ENCODE assay signal across 26 cellular contexts in genomic region chr15:98765610-98766009, GRCh38.
"Had no signal": no experiment of that assay in that cellular context is flagged by ENCODE, and none has a peak within 500 bp of the region (broad histone marks: within the 10 kb centered on the region; RNA-seq: fewer than 3 reads in every experiment).

No MANE protein-coding gene starts in this region.

- H3K4me1 ChIP-seq: colonic mucosa had no signal

- H3K4me3 ChIP-seq: ascending aorta, colonic mucosa, dorsolateral prefrontal cortex, esophagus muscularis mucosa, left ventricle myocardium inferior, mucosa of descending colon, testis had no signal

- FAIRE-seq: frontal cortex had no signal

- H3K27ac Mint-ChIP-seq: activated CD4-positive, alpha-beta memory T cell treated with anti-CD3 and anti-CD28 coated beads for 36 hours; activated naive CD4-positive, alpha-beta T cell treated with anti-CD3 and anti-CD28 coated beads, Interleukin-2, amount 10 ng/mL, durations not matched to agents 7 days and 5 days; activated naive CD8-positive, alpha-beta T cell treated with anti-CD3 and anti-CD28 coated beads, Interleukin-2, amount 50 U/mL, for 24 hours; effector memory CD8-positive, alpha-beta T cell; nephron progenitor cell; T-helper 1 cell treated with Interleukin-12 subunit alpha and Interleukin-12 subunit beta and Interleukin-4 antibody, amounts not matched to agents 30 μg/mL and 1 μg/mL, for 36 hours; type B pancreatic cell had no signal

- H3K27ac ChIP-seq: ascending aorta, colonic mucosa, dorsolateral prefrontal cortex, esophagus muscularis mucosa, left ventricle myocardium inferior, testis had no signal

- H3K4me3 Mint-ChIP-seq: activated CD4-positive, alpha-beta memory T cell treated with anti-CD3 and anti-CD28 coated beads for 36 hours; activated naive CD4-positive, alpha-beta T cell treated with anti-CD3 and anti-CD28 coated beads, Interleukin-2, amount 10 ng/mL, durations not matched to agents 7 days and 5 days; activated naive CD8-positive, alpha-beta T cell treated with anti-CD3 and anti-CD28 coated beads, Interleukin-2, amount 50 U/mL, for 24 hours; effector memory CD8-positive, alpha-beta T cell; nephron progenitor cell; T-helper 1 cell treated with Interleukin-12 subunit alpha and Interleukin-12 subunit beta and Interleukin-4 antibody, amounts not matched to agents 30 μg/mL and 1 μg/mL, for 36 hours; type B pancreatic cell had no signal

- H3K9me3 Mint-ChIP-seq: activated CD4-positive, alpha-beta memory T cell treated with anti-CD3 and anti-CD28 coated beads for 36 hours; activated naive CD4-positive, alpha-beta T cell treated with anti-CD3 and anti-CD28 coated beads, Interleukin-2, amount 10 ng/mL, durations not matched to agents 7 days and 5 days; activated naive CD8-positive, alpha-beta T cell treated with anti-CD3 and anti-CD28 coated beads, Interleukin-2, amount 50 U/mL, for 24 hours; effector memory CD8-positive, alpha-beta T cell; nephron progenitor cell; T-helper 1 cell treated with Interleukin-12 subunit alpha and Interleukin-12 subunit beta and Interleukin-4 antibody, amounts not matched to agents 30 μg/mL and 1 μg/mL, for 36 hours; type B pancreatic cell had no signal

- H3K36me3 ChIP-seq: ascending aorta, colonic mucosa, esophagus muscularis mucosa, left ventricle myocardium inferior had no signal

- H3K9me3 ChIP-seq: ascending aorta, colonic mucosa, esophagus muscularis mucosa, left ventricle myocardium inferior, mucosa of descending colon, testis had no signal

- H3K36me3 Mint-ChIP-seq: activated CD4-positive, alpha-beta memory T cell treated with anti-CD3 and anti-CD28 coated beads for 36 hours; activated naive CD4-positive, alpha-beta T cell treated with anti-CD3 and anti-CD28 coated beads, Interleukin-2, amount 10 ng/mL, durations not matched to agents 7 days and 5 days had no signal

- H3K27me3 ChIP-seq: ascending aorta, colonic mucosa, dorsolateral prefrontal cortex, esophagus muscularis mucosa, testis had no signal

- ATAC-seq: activated naive CD8-positive, alpha-beta T cell treated with anti-CD3 and anti-CD28 coated beads, Interleukin-2, amount 50 U/mL, for 24 hours; effector memory CD8-positive, alpha-beta T cell; mucosa of descending colon had no signal

- H3K4me1 Mint-ChIP-seq: activated naive CD4-positive, alpha-beta T cell treated with anti-CD3 and anti-CD28 coated beads, Interleukin-2, amount 10 ng/mL, durations not matched to agents 7 days and 5 days had no signal

- DNase-seq: activated CD4-positive, alpha-beta memory T cell treated with anti-CD3 and anti-CD28 coated beads for 36 hours; activated CD4-positive, alpha-beta T cell treated with anti-CD3 and anti-CD28 coated beads for 48 hours; activated CD4-positive, CD25-positive, alpha-beta regulatory T cell; activated effector memory CD4-positive, alpha-beta T cell treated with anti-CD3 and anti-CD28 coated beads, Interleukin-2, amount 50 U/mL, for 16 hours; activated naive CD4-positive, alpha-beta T cell treated with anti-CD3 and anti-CD28 coated beads, Interleukin-2, amount 10 ng/mL, durations not matched to agents 7 days and 5 days; activated naive CD8-positive, alpha-beta T cell treated with anti-CD3 and anti-CD28 coated beads, Interleukin-2, amount 50 U/mL, for 24 hours; central memory CD4-positive, alpha-beta T cell; colonic mucosa; dorsolateral prefrontal cortex; effector memory CD8-positive, alpha-beta T cell; glutamatergic neuron; hippocampal formation; left ventricle myocardium inferior; mammary epithelial cell; mucosa of descending colon; nephron progenitor cell; stimulated activated CD4-positive, alpha-beta T cell treated with anti-CD3 and anti-CD28 coated beads, Interleukin-2, amount 100 ng/mL, for 48 hours; stimulated activated CD8-positive, alpha-beta memory T cell treated with anti-CD3 and anti-CD28 coated beads, Interleukin-4, amount 100 ng/mL, for 48 hours; stimulated activated naive CD4-positive, alpha-beta T cell; T1000; testis had no signal

- H3K27me3 Mint-ChIP-seq: activated CD4-positive, alpha-beta memory T cell treated with anti-CD3 and anti-CD28 coated beads for 36 hours; activated naive CD4-positive, alpha-beta T cell treated with anti-CD3 and anti-CD28 coated beads, Interleukin-2, amount 10 ng/mL, durations not matched to agents 7 days and 5 days; activated naive CD8-positive, alpha-beta T cell treated with anti-CD3 and anti-CD28 coated beads, Interleukin-2, amount 50 U/mL, for 24 hours; type B pancreatic cell had no signal
